Comparison of ENCODE assay signal across 8 cellular contexts in the genomic region with DNA sequence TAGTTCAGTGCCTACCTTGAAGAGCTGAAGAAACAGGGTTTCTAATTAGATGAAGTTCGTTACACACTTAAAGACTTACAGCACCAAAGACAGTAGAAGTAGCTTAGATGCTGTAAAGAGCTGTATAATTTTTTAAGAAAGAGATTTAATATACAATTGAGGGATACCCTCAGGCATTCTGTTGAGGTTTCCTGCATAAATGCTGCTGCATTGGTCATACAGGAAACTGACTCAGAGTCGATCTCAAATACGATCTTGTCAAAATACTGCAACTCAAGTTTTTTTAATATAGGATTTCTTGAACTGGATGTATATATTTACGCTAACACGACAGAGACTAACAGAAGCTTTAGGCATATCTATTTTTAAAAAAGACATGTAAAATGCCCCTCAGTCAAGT. TPM values are rescaled to one million over a fixed set of nuclear protein-coding genes. Genes with fewer than 3 reads are reported as not detected.
DNase-seq lines count a peak whose midpoint lies in the region; ATAC-seq and TF ChIP-seq lines count a peak whose summit lies in the region.

No MANE protein-coding gene starts in this region.

- DNase-seq in CD4-positive, alpha-beta T cell, result no peak
- no peak for DNase-seq in activated naive CD8-positive, alpha-beta T cell treated with anti-CD3 and anti-CD28 coated beads for 36 hours
- DNase-seq in NCI-H1436 treated with DMSO at 0.1 percent for 48 hours (lab: John Stamatoyannopoulos, UW) (no peak), coronary artery (ENCODE audit: low spot score) (no peak), SKM-1 (lab: John Stamatoyannopoulos, UW; ENCODE audit: unreplicated experiment) (no peak)

- H3K9me3 Mint-ChIP-seq in CD4-positive, alpha-beta T cell, result no peaks in the 10 kb centered on the region
- H3K9me3 Mint-ChIP-seq in activated naive CD8-positive, alpha-beta T cell treated with anti-CD3 and anti-CD28 coated beads for 36 hours, result no peaks in the 10 kb centered on the region

- peak overlapping the region; percentile 92 for H3K4me3 Mint-ChIP-seq in CD4-positive, alpha-beta T cell
- H3K4me3 Mint-ChIP-seq in activated naive CD8-positive, alpha-beta T cell treated with anti-CD3 and anti-CD28 coated beads for 36 hours, result peak overlapping the region; percentile 95

- H3K27ac ChIP-seq in CD4-positive, alpha-beta T cell (ENCODE audit: low read depth, low read length), result peak overlapping the region; percentile 98
- no peak overlapping the region for H3K27ac ChIP-seq in HUES64 (ENCODE audit: low read depth, low read length)
- peak overlapping the region; percentile 43 for H3K27ac ChIP-seq in mesodermal cell (ENCODE audit: low read depth, low read length, severe bottlenecking)
- H3K27ac ChIP-seq in coronary artery, result no peak overlapping the region

- H3K4me1 ChIP-seq in HUES64 (ENCODE audit: insufficient read depth, low read length), result peaks cover 38% of the 10 kb centered on the region
- peaks cover 21% of the 10 kb centered on the region for H3K4me1 ChIP-seq in mesodermal cell (ENCODE audit: control insufficient read depth, insufficient read depth, low read length, poor library complexity, severe bottlenecking)

- H3K36me3 Mint-ChIP-seq in CD4-positive, alpha-beta T cell (ENCODE audit: low read depth), result peaks cover 30% of the 10 kb centered on the region
- H3K36me3 Mint-ChIP-seq in activated naive CD8-positive, alpha-beta T cell treated with anti-CD3 and anti-CD28 coated beads for 36 hours, result peaks cover 11% of the 10 kb centered on the region

- intact Hi-C loops in CD4-positive, alpha-beta T cell (cut with DNase I, micrococcal nuclease), result loop anchor here (5.0 to 10.0 kb wide), 7 partner anchors 88 to 1994 kb away; a partner anchor contains a TSS

- no peaks in the 10 kb centered on the region for H3K27me3 Mint-ChIP-seq in CD4-positive, alpha-beta T cell
- H3K27me3 Mint-ChIP-seq in activated naive CD8-positive, alpha-beta T cell treated with anti-CD3 and anti-CD28 coated beads for 36 hours, result no peaks in the 10 kb centered on the region

- no peaks in the 10 kb centered on the region for H3K27me3 ChIP-seq in CD4-positive, alpha-beta T cell (ENCODE audit: control insufficient read depth, insufficient read depth, low read length)
- H3K27me3 ChIP-seq in HUES64 (ENCODE audit: insufficient read depth, low read length), result peaks cover 57% of the 10 kb centered on the region

- WGBS in HUES64, result 15% methylated on average over 2 of the region's 5 CpGs
- no CpG with 5 or more reads among the region's 5 CpGs for WGBS in mesodermal cell (ENCODE audit: insufficient coverage in 2 of 2), 2 experiments

- H3K27ac Mint-ChIP-seq in CD4-positive, alpha-beta T cell, result peak overlapping the region; percentile 91
- H3K27ac Mint-ChIP-seq in activated naive CD8-positive, alpha-beta T cell treated with anti-CD3 and anti-CD28 coated beads for 36 hours, result peak overlapping the region; percentile 99

- TF ChIP-seq CTCF in CD4-positive, alpha-beta T cell (IDR thresholded peaks at IDR 0.05), result no peak
- TF ChIP-seq CTCF in coronary artery (IDR thresholded peaks at IDR 0.05), result no peak

- no peaks in the 10 kb centered on the region for H3K36me3 ChIP-seq in HUES64 (ENCODE audit: insufficient read depth, low read length)
- no peaks in the 10 kb centered on the region for H3K36me3 ChIP-seq in mesodermal cell (ENCODE audit: control insufficient read depth, insufficient read depth, low read length)

- POLR2A ChIA-PET in CD4-positive, alpha-beta T cell (lab: Charles Lee), result interaction anchor here (0.6 to 8.1 kb wide), 14 partner anchors 35 to 949 kb away, joined by 3 to 103 read pairs (median 8); no protein-coding TSS in a partner anchor

- ATAC-seq in CD4-positive, alpha-beta T cell (ENCODE audit: poor library complexity), result no peak
- no peak for ATAC-seq in HG03280 (IDR thresholded peaks at IDR 0.05; ENCODE audit: unreplicated experiment)

- no peak overlapping the region for H3K9ac ChIP-seq in HUES64 (ENCODE audit: low read depth, low read length)

- H3K4me3 ChIP-seq in HUES64 (ENCODE audit: low read length) (0 out of 2 replicates have a peak overlapping the region, but pooled peaks have one; percentile 14), mesodermal cell (ENCODE audit: extremely low read depth, insufficient read depth, low read length, poor library complexity, severe bottlenecking) (no peak overlapping the region), coronary artery (no peak overlapping the region)

- no peaks in the 10 kb centered on the region for H3K9me3 ChIP-seq in CD4-positive, alpha-beta T cell (ENCODE audit: control insufficient read depth, low read length)
- H3K9me3 ChIP-seq in HUES64 (ENCODE audit: insufficient read depth, low read depth, low read length) (no peaks in the 10 kb centered on the region), mesodermal cell (ENCODE audit: control insufficient read depth, low read length) (no peaks in the 10 kb centered on the region)

- CTCF ChIA-PET in CD4-positive, alpha-beta T cell (lab: Charles Lee), result interaction anchor here (1.2 to 5.1 kb wide), 3 partner anchors 44 to 346 kb away, joined by 8 to 20 read pairs (median 9); no protein-coding TSS in a partner anchor

- peaks cover 39% of the 10 kb centered on the region for H3K4me1 Mint-ChIP-seq in CD4-positive, alpha-beta T cell (ENCODE audit: low read depth)
- peaks cover 32% of the 10 kb centered on the region for H3K4me1 Mint-ChIP-seq in activated naive CD8-positive, alpha-beta T cell treated with anti-CD3 and anti-CD28 coated beads for 36 hours

RNA-seq across cellular contexts. Expression of a gene that starts 2.5 kb away (rescaled TPM):
- total RNA-seq in CD4-positive, alpha-beta T cell, result 10 to 100 TPM; 49.2 to 51.3 TPM
- polyA plus RNA-seq in HUES64 (2013, experiment 1 of 2), result 0.95 TPM
- 2.2 TPM for polyA plus RNA-seq in HUES64 (2013, experiment 2 of 2)
- 10 to 100 TPM; 16.5 to 17.1 TPM for total RNA-seq in activated naive CD8-positive, alpha-beta T cell treated with anti-CD3 and anti-CD28 coated beads for 36 hours
- 15.7 TPM for polyA plus RNA-seq in mesodermal cell (2013, experiment 1 of 2)
- polyA plus RNA-seq in mesodermal cell (2013, experiment 2 of 2), result 13.2 TPM

Comparison
In these comparisons a context has a peak if more than half of its experiments do, and no peak if none do; other contexts are left out.
1. H3K27ac ChIP-seq: peak in CD4-positive, alpha-beta T cell (single experiment) and mesodermal cell (single experiment); none in HUES64 (single experiment) and coronary artery (0 of 2).